In the genomic region with DNA sequence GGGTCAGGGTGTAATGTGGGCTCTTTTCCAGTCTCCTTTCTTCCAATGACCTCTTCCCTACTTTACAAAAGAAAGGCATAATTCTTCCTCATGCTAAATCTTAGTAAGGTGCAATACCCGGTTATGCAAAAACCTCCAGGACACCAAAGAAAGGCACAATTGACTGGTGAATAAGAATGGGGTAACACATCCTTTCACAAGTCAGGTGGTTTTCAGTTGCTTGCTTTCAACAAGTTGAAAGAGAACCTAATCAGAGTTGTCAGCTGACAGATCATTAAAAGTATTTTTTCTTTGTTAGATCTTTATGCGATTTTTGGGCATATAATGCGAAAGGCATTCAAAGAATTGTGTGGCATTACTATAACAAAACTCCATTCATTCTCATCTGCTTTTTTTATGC, we compare ENCODE assay signal across 21 cellular contexts. TPM values are rescaled to one million over a fixed set of nuclear protein-coding genes. Genes with fewer than 3 reads are reported as not detected.
DNase-seq lines count a peak whose midpoint lies in the region; ATAC-seq and TF ChIP-seq lines count a peak whose summit lies in the region.
"Had no signal": no experiment of that assay in that cellular context is flagged by ENCODE, and none has a peak within 500 bp of the region (broad histone marks: within the 10 kb centered on the region; RNA-seq: fewer than 3 reads in every experiment).

No MANE protein-coding gene starts in this region.

- H3K9me2 ChIP-seq in SK-N-SH (no peaks in the 10 kb centered on the region), OCI-LY7 (ENCODE audit: insufficient read depth, low read length) (no peaks in the 10 kb centered on the region)

- no peak for ATAC-seq in SK-N-SH treated with all-trans-retinoic acid at 6 μM for 48 hours
- ATAC-seq in GM21367 (IDR thresholded peaks at IDR 0.05; ENCODE audit: unreplicated experiment) = no peak
- no peak for ATAC-seq in heart right ventricle
- ATAC-seq in GM21529 (IDR thresholded peaks at IDR 0.05; ENCODE audit: unreplicated experiment) = no peak
- ATAC-seq: right lobe of liver; stimulated activated naive CD8-positive, alpha-beta T cell treated with anti-CD3 and anti-CD28 coated beads, Interleukin-15, amount 100 ng/mL, for 72 hours had no signal

- H4K20me1 ChIP-seq in SK-N-SH (ENCODE audit: insufficient read depth) (peaks cover 23% of the 10 kb centered on the region), OCI-LY7 (ENCODE audit: insufficient read depth, low read length) (peaks cover 15% of the 10 kb centered on the region)

- H2AFZ ChIP-seq in SK-N-SH (ENCODE audit: low read depth) (no peak overlapping the region), OCI-LY7 (ENCODE audit: low read length) (no peak overlapping the region)

- peaks cover 0 to 12% of the 10 kb centered on the region in 2 experiments for H3K4me1 ChIP-seq in SK-N-SH (ENCODE audit: control insufficient read depth in 1 of 2, insufficient read depth in 2 of 2, low read depth in 1 of 2, low read length in 1 of 2)
- H3K4me1 ChIP-seq in OCI-LY7 (ENCODE audit: insufficient read depth, low read length, poor library complexity, severe bottlenecking) = peaks cover 37% of the 10 kb centered on the region
- peaks cover 29 to 39% of the 10 kb centered on the region in 2 experiments for H3K4me1 ChIP-seq in neutrophil (ENCODE audit: control insufficient read depth in 1 of 2, insufficient read depth in 1 of 2, low read depth in 1 of 2, low read length in 1 of 2)
- H3K4me1 ChIP-seq in heart right ventricle = peaks cover 0 to 27% (median 19%) of the 10 kb centered on the region in 9 donors

- TF ChIP-seq CTCF in SK-N-SH (IDR thresholded peaks at IDR 0.05) = no peak
- no peak for TF ChIP-seq CTCF in OCI-LY7 (conservative IDR thresholded peaks at IDR 0.05; ENCODE audit: low read length)
- TF ChIP-seq CTCF in neutrophil (IDR thresholded peaks at IDR 0.05) = no peak
- TF ChIP-seq CTCF in heart right ventricle (IDR thresholded peaks at IDR 0.05) = no peak

- H3K27me3 ChIP-seq in SK-N-SH (ENCODE audit: insufficient read depth) = no peaks in the 10 kb centered on the region
- H3K27me3 ChIP-seq in neutrophil = no peaks in the 10 kb centered on the region
- H3K27me3 ChIP-seq in heart right ventricle = no peaks in the 10 kb centered on the region
- H3K27me3 ChIP-seq: BLaER1 treated with 17β-estradiol and CSF1 and Interleukin-3, amounts not matched to agents 10 nM and 100 nM; right lobe of liver; upper lobe of left lung had no signal

- WGBS in SK-N-SH (ENCODE audit: low lambda C conversion rate) = 84% methylated on average over 3 of the region's 3 CpGs
- 83 to 85% methylated on average over 3 of the region's 3 CpGs for WGBS in heart right ventricle, 2 donors

- H3K9ac ChIP-seq in SK-N-SH = no peak overlapping the region
- H3K9ac ChIP-seq: BLaER1 treated with 17β-estradiol and CSF1 and Interleukin-3, amounts not matched to agents 10 nM and 100 nM had no signal

- CTCF ChIA-PET in SK-N-SH (lab: Yijun Ruan, JAX) = no interaction called here
- CTCF ChIA-PET in OCI-LY7 (lab: Charles Lee; ENCODE audit: unreplicated experiment) = no interaction called here

- H3K79me2 ChIP-seq in SK-N-SH (ENCODE audit: insufficient read depth) (peaks cover 33% of the 10 kb centered on the region), OCI-LY7 (ENCODE audit: insufficient read depth, low read depth, low read length) (peaks cover 28% of the 10 kb centered on the region)

- POLR2A ChIA-PET in SK-N-SH (lab: Yijun Ruan, JAX) (no interaction called here), OCI-LY7 (lab: Charles Lee) (interaction anchor here (1.0 kb wide), 1 partner anchor 20 kb away, joined by 3 read pairs; no protein-coding TSS in a partner anchor)

- H3K9me3 ChIP-seq in SK-N-SH (no peaks in the 10 kb centered on the region), OCI-LY7 (ENCODE audit: low read length) (no peaks in the 10 kb centered on the region), neutrophil (no peaks in the 10 kb centered on the region), heart right ventricle (peaks cover 0 to 5% (median 0%) of the 10 kb centered on the region in 11 donors)
- H3K9me3 ChIP-seq: right lobe of liver had no signal

- no TSS peak for BruUV-seq in OCI-LY7 (replicated peaks; lab: Mats Ljungman, UMichigan)

- H3K4me2 ChIP-seq in SK-N-SH (no peak overlapping the region), OCI-LY7 (ENCODE audit: low read length) (peak overlapping the region; percentile 11; the same call in 1 of the 2 replicates)
- H3K4me2 ChIP-seq: BLaER1 treated with 17β-estradiol and CSF1 and Interleukin-3, amounts not matched to agents 10 nM and 100 nM had no signal

- no peak for TF ChIP-seq RAD21 in SK-N-SH (IDR thresholded peaks at IDR 0.05; ENCODE audit: low read length)

- peaks cover 12% of the 10 kb centered on the region for H3F3A ChIP-seq in SK-N-SH (replicated peaks; ENCODE audit: insufficient read depth)

- H3K27ac ChIP-seq in SK-N-SH (ENCODE audit: low read depth in 2 of 2, low read length in 1 of 2) = peak overlapping the region in 1 of 2 experiments; percentile 70; a peak in 1 of 4 replicates
- H3K27ac ChIP-seq in OCI-LY7 (ENCODE audit: low read depth, low read length, poor library complexity, severe bottlenecking) = no peak overlapping the region
- peak overlapping the region; percentile 28 for H3K27ac ChIP-seq in neutrophil
- H3K27ac ChIP-seq in heart right ventricle = no peak overlapping the region
- H3K27ac ChIP-seq: BLaER1 treated with 17β-estradiol and CSF1 and Interleukin-3, amounts not matched to agents 10 nM and 100 nM; right lobe of liver; upper lobe of left lung had no signal

- H3K4me3 ChIP-seq in SK-N-SH (ENCODE audit: low read depth in 2 of 2, low read length in 1 of 2) (no peak overlapping the region), OCI-LY7 (ENCODE audit: low read depth, low read length, poor library complexity, severe bottlenecking) (no peak overlapping the region), neutrophil (ENCODE audit: low read depth in 1 of 2, low read length in 1 of 2) (no peak overlapping the region), heart right ventricle (no peak overlapping the region)
- H3K4me3 ChIP-seq: BLaER1 treated with 17β-estradiol and CSF1 and Interleukin-3, amounts not matched to agents 10 nM and 100 nM; right lobe of liver; upper lobe of left lung had no signal

- peaks cover 0 to 11% of the 10 kb centered on the region in 2 experiments for H3K36me3 ChIP-seq in SK-N-SH (replicated peaks in 1 of 2; ENCODE audit: control insufficient read depth in 1 of 2, insufficient read depth in 2 of 2, low read length in 1 of 2)
- peaks cover 24% of the 10 kb centered on the region for H3K36me3 ChIP-seq in OCI-LY7 (ENCODE audit: insufficient read depth, low read length)
- no peaks in the 10 kb centered on the region for H3K36me3 ChIP-seq in neutrophil
- H3K36me3 ChIP-seq in heart right ventricle = peaks cover 0 to 3% (median 0%) of the 10 kb centered on the region in 9 donors
- H3K36me3 ChIP-seq: right lobe of liver, upper lobe of left lung had no signal

- DNase-seq in SK-N-SH (no peak), OCI-LY7 (ENCODE audit: low spot score) (no peak), iPS DF 19.7 (ENCODE audit: low read depth, low spot score) (peak; percentile 74), heart right ventricle (no peak)
- DNase-seq: activated CD4-positive, CD25-positive, alpha-beta regulatory T cell treated with anti-CD3 and anti-CD28 coated beads, Interleukin-2, amount 50 U/mL, for 72 hours; activated naive CD4-positive, alpha-beta T cell treated with Interleukin-2 at 50 U/mL for 16 hours; dermis blood vessel endothelial cell; DMS79 treated with DMSO at 0.1 percent for 48 hours; kidney glomerular epithelial cell; NCI-H2029; NCI-H510A; SHP77 treated with DMSO at 0.1 percent for 48 hours; stimulated activated CD4-positive, alpha-beta T cell treated with anti-CD3 and anti-CD28 coated beads, Interleukin-1b, Interleukin-23, amount 100 ng/mL, for 48 hours; stimulated activated naive CD8-positive, alpha-beta T cell treated with anti-CD3 and anti-CD28 coated beads, Interleukin-15, amount 100 ng/mL, for 72 hours; upper lobe of left lung had no signal

- no peak for TF ChIP-seq EP300 in SK-N-SH (IDR thresholded peaks at IDR 0.05; ENCODE audit: borderline replicate concordance in 1 of 2, low read depth in 1 of 2, low read length in 1 of 2)

- intact Hi-C loops in OCI-LY7 (cut with micrococcal nuclease; ENCODE audit: unreplicated experiment) (loop anchor here (10.0 kb wide), 1 partner anchor 707 kb away; no protein-coding TSS in a partner anchor), heart right ventricle (cut with DNase I) (no loop called here)

TF ChIP-seq in SK-N-SH, 30 proteins besides CTCF, POLR2A, EP300 and RAD21:
- TF ChIP-seq SIN3A (IDR thresholded peaks at IDR 0.05; ENCODE audit: borderline replicate concordance, low read depth, low read length) = no peak
- TF ChIP-seq, protein P1, sequence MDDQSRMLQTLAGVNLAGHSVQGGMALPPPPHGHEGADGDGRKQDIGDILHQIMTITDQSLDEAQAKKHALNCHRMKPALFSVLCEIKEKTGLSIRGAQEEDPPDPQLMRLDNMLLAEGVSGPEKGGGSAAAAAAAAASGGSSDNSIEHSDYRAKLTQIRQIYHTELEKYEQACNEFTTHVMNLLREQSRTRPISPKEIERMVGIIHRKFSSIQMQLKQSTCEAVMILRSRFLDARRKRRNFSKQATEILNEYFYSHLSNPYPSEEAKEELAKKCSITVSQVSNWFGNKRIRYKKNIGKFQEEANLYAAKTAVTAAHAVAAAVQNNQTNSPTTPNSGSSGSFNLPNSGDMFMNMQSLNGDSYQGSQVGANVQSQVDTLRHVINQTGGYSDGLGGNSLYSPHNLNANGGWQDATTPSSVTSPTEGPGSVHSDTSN (IDR thresholded peaks at IDR 0.05) = peak; percentile 54; the same call in 1 of the 2 replicates

TF ChIP-seq in SK-N-SH treated with all-trans-retinoic acid at 6 μM for 48 hours, 23 proteins besides CTCF, POLR2A, EP300 and RAD21 (continues in another document):
- no peak for TF ChIP-seq TCF4 (CRISPR knock-in tag; IDR thresholded peaks at IDR 0.05; ENCODE audit: borderline replicate concordance)
- no peak for TF ChIP-seq SNAI2 (CRISPR knock-in tag; IDR thresholded peaks at IDR 0.05)
- no peak for TF ChIP-seq GLIS3 (CRISPR knock-in tag; IDR thresholded peaks at IDR 0.05)
- TF ChIP-seq PPARA (CRISPR knock-in tag; IDR thresholded peaks at IDR 0.05; ENCODE audit: borderline replicate concordance) = no peak
- no peak for TF ChIP-seq BACH2 (CRISPR knock-in tag; IDR thresholded peaks at IDR 0.05; ENCODE audit: borderline replicate concordance)
- TF ChIP-seq ESRRG (CRISPR knock-in tag; IDR thresholded peaks at IDR 0.05) = no peak

RNA-seq across cellular contexts. Expression of a gene that starts 1.3 kb away (rescaled TPM):
- 10.4 and 17.2 TPM in 2 replicates for polyA plus RNA-seq in SK-N-SH (2012; rRNA removed)
- polyA plus RNA-seq in SK-N-SH (2012; cell fraction: cytosol; rRNA removed) = 21.0 and 23.2 TPM in 2 replicates
- polyA plus RNA-seq in SK-N-SH (2012; cell fraction: nucleus; rRNA removed) = 7.9 and 12.2 TPM in 2 replicates
- 20.9 and 21.5 TPM in 2 replicates for total RNA-seq in OCI-LY7 (2014; rRNA removed; shearing (Covaris generic))
- 55.0 and 59.7 TPM in 2 replicates for total RNA-seq in OCI-LY7 (2022)
- total RNA-seq in heart right ventricle = 10 to 100 TPM; 23.0 to 31.6 (median 28.5) TPM
- polyA plus RNA-seq in heart right ventricle = 1 to 10 TPM; 5.7 to 8.4 TPM
